15 cellular contexts compared by ENCODE assay signal in the genomic region with DNA sequence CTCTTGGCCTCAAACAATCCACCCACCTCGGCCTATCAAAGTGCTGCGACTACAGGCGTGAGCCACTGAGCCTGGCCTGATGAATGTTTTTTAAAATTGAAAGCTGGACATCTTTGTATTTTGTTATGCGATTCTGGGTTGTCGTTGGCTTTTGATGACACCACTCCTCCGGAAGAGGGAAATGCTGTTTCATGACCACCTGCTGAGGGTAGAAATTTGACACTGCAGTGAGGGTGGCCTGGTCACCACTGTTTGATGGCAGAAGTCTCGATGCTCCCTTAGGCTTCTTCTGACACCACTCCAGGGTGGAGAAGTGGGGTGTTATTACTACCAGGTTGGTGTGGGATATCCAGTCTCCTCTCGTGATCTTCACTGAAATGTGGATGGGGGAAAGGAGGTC.
DNase-seq lines count a peak whose midpoint lies in the region; ATAC-seq, FAIRE-seq and TF ChIP-seq lines count a peak whose summit lies in the region.
"Had no signal": no experiment of that assay in that cellular context is flagged by ENCODE, and none has a peak within 500 bp of the region (broad histone marks: within the 10 kb centered on the region; RNA-seq: fewer than 3 reads in every experiment).

No MANE protein-coding gene starts in this region.

- H3K27ac Mint-ChIP-seq in nephron progenitor cell (peak overlapping the region; percentile 32), CD14-positive monocyte (no peak overlapping the region)
- H3K27ac Mint-ChIP-seq: CD8-positive, alpha-beta memory T cell had no signal

- H3K4me3 Mint-ChIP-seq in nephron progenitor cell = no peak overlapping the region
- H3K4me3 Mint-ChIP-seq in CD14-positive monocyte = no peak overlapping the region
- H3K4me3 Mint-ChIP-seq: CD8-positive, alpha-beta memory T cell had no signal

- H3K36me3 ChIP-seq in H1 (ENCODE audit: control insufficient read depth in 2 of 4, insufficient read depth in 4 of 4, low read length in 3 of 4) = no peaks in the 10 kb centered on the region

- H3K36me3 Mint-ChIP-seq in nephron progenitor cell (ENCODE audit: low read depth) (no peaks in the 10 kb centered on the region), CD14-positive monocyte (no peaks in the 10 kb centered on the region)
- H3K36me3 Mint-ChIP-seq: CD8-positive, alpha-beta memory T cell had no signal

- no peaks in the 10 kb centered on the region for H3K27me3 ChIP-seq in H1 (replicated peaks in 1 of 4; ENCODE audit: control insufficient read depth in 3 of 4, extremely low read depth in 1 of 4, insufficient read depth in 3 of 4, low read length in 3 of 4)

- peaks cover 14% of the 10 kb centered on the region for H3K4me1 Mint-ChIP-seq in nephron progenitor cell
- H3K4me1 Mint-ChIP-seq in CD14-positive monocyte = no peaks in the 10 kb centered on the region
- H3K4me1 Mint-ChIP-seq: CD8-positive, alpha-beta memory T cell had no signal

- H3K4me2 ChIP-seq in H1 (ENCODE audit: insufficient read depth in 1 of 2, low read depth in 2 of 2, low read length in 2 of 2) = no peak overlapping the region

- 0 out of 2 replicates have a peak overlapping the region, but pooled peaks have one; percentile 61 for H2BK20ac ChIP-seq in H1 (ENCODE audit: low read length)

- 85% methylated on average over 7 of the region's 8 CpGs; no CpG with 5 or more reads in 1 of the 2 experiments for WGBS in H1 (ENCODE audit: extremely low coverage in 1 of 2, insufficient coverage in 1 of 2, insufficient read length in 1 of 2, insufficient replicate concordance in 2 of 2, low coverage in 1 of 2, low lambda C conversion rate in 2 of 2, missing lambda C conversion rate in 1 of 2), 2 experiments

- no peak overlapping the region for H2BK5ac ChIP-seq in H1 (ENCODE audit: low read depth, low read length)

- no peaks in the 10 kb centered on the region for H3K79me1 ChIP-seq in H1 (ENCODE audit: low read depth, low read length)

- TF ChIP-seq POLR2A in H1 (IDR thresholded peaks at IDR 0.05; ENCODE audit: control extremely low read depth in 1 of 2, low read depth in 2 of 2, low read length in 2 of 2) = no peak

- no peaks in the 10 kb centered on the region for H3K23me2 ChIP-seq in H1 (ENCODE audit: low read depth, low read length)

- no peaks in the 10 kb centered on the region for H3K27me3 Mint-ChIP-seq in nephron progenitor cell (ENCODE audit: low read depth, poor library complexity)
- peaks cover 0 to 2% (median 0%) of the 10 kb centered on the region in 3 donors for H3K27me3 Mint-ChIP-seq in CD14-positive monocyte (ENCODE audit: low read depth in 3 of 3)
- H3K27me3 Mint-ChIP-seq: CD8-positive, alpha-beta memory T cell had no signal

- CTCF ChIA-PET in H1 (lab: Charles Lee; ENCODE audit: partially characterized antibody) = interaction anchor here (1.0 kb wide), 1 partner anchor 9 kb away, joined by 3 read pairs; no protein-coding TSS in a partner anchor

- peak overlapping the region; percentile 20; the same call in 1 of the 2 replicates for H2AK5ac ChIP-seq in H1 (ENCODE audit: low read depth, low read length)

- H4K20me1 ChIP-seq in H1 (replicated peaks in 1 of 2; ENCODE audit: control insufficient read depth in 1 of 2, insufficient read depth in 2 of 2, low read length in 2 of 2) = no peaks in the 10 kb centered on the region

- no peak overlapping the region for H3K4me3 ChIP-seq in H1 (ENCODE audit: extremely low read depth in 1 of 4, insufficient read depth in 2 of 4, low read depth in 3 of 4, low read length in 4 of 4)
- H3K4me3 ChIP-seq: GM23248 had no signal

- no peak overlapping the region for H4K8ac ChIP-seq in H1 (ENCODE audit: extremely low read depth, insufficient read depth, low read length)

- no peak overlapping the region for H2BK15ac ChIP-seq in H1 (ENCODE audit: low read length)

- no peak overlapping the region for H3K23ac ChIP-seq in H1 (ENCODE audit: insufficient read length)

- DNase-seq in Daoy (ENCODE audit: low read depth) = peak; percentile 28
- peak; percentile 2 for DNase-seq in NCI-H510A (lab: John Stamatoyannopoulos, UW)
- DNase-seq in H1 (ENCODE audit: low read depth in 1 of 2, low spot score in 2 of 2) = no peak
- no peak for DNase-seq in nephron progenitor cell
- DNase-seq in NCI-H226 = no peak
- DNase-seq in CD14-positive monocyte (ENCODE audit: low spot score) = no peak
- DNase-seq: Caco-2; CD8-positive, alpha-beta memory T cell; DND-41; GM23248; HCEC 1CT had no signal

- H2BK12ac ChIP-seq in H1 (ENCODE audit: low read depth, low read length) = peak overlapping the region; percentile 10; the same call in 1 of the 2 replicates

- ATAC-seq in GM21367 (IDR thresholded peaks at IDR 0.05; ENCODE audit: unreplicated experiment) = no peak

- TF ChIP-seq RAD21 in H1 (IDR thresholded peaks at IDR 0.05 in 1 of 2, conservative IDR thresholded peaks at IDR 0.05 in 1 of 2; ENCODE audit: low read depth in 2 of 2, low read length in 2 of 2) = no peak

- H4K91ac ChIP-seq in H1 (replicated peaks; ENCODE audit: insufficient read length, low read length) = no peak overlapping the region

- peaks cover 0 to 3% (median 0%) of the 10 kb centered on the region in 4 experiments; a peak in 1 of 7 replicates for H3K4me1 ChIP-seq in H1 (replicated peaks in 1 of 4; ENCODE audit: control insufficient read depth in 3 of 4, insufficient read depth in 4 of 4, low read length in 3 of 4)
- H3K4me1 ChIP-seq: Caco-2 had no signal

- H3K9me3 Mint-ChIP-seq in nephron progenitor cell = peaks cover 3% of the 10 kb centered on the region
- H3K9me3 Mint-ChIP-seq in CD14-positive monocyte = peaks cover 2 to 20% (median 16%) of the 10 kb centered on the region in 7 donors

- H3K9me3 ChIP-seq in H1 (ENCODE audit: insufficient read depth in 2 of 2, low read depth in 1 of 2, low read length in 1 of 2) = no peaks in the 10 kb centered on the region
- H3K9me3 ChIP-seq: Caco-2 had no signal

- no peak for TF ChIP-seq CTCF in H1 (IDR thresholded peaks at IDR 0.05; ENCODE audit: control extremely low read depth in 1 of 3, insufficient read depth in 1 of 3, low read depth in 1 of 3, low read length in 3 of 3)
- no peak for TF ChIP-seq CTCF in nephron progenitor cell (IDR thresholded peaks at IDR 0.05)
- no peak for TF ChIP-seq CTCF in CD14-positive monocyte (IDR thresholded peaks at IDR 0.05)

- H3K14ac ChIP-seq in H1 (ENCODE audit: insufficient read length) = no peak overlapping the region

- H3K56ac ChIP-seq in H1 (replicated peaks; ENCODE audit: insufficient read length, low read depth, low read length) = no peak overlapping the region

- no peak overlapping the region for H2BK120ac ChIP-seq in H1 (replicated peaks; ENCODE audit: low read depth, low read length)

- no peak overlapping the region for H3K18ac ChIP-seq in H1 (ENCODE audit: extremely low read depth, low read length)

- H3K27ac ChIP-seq in H1 (ENCODE audit: low read depth, low read length) = no peak overlapping the region
- H3K27ac ChIP-seq: 22Rv1, GM23248, HL-60 had no signal

- no peaks in the 10 kb centered on the region for H3K79me2 ChIP-seq in H1 (ENCODE audit: control insufficient read depth in 1 of 2, insufficient read depth in 2 of 2, low read length in 2 of 2)

- FAIRE-seq in H1 (lab: Jason Lieb, UNC) = no peak
- FAIRE-seq: GM18507 had no signal

- H3K4ac ChIP-seq in H1 (replicated peaks; ENCODE audit: insufficient read length, low read depth, low read length) = peak overlapping the region; percentile 12

- H4K5ac ChIP-seq in H1 (ENCODE audit: insufficient read length, low read depth, low read length) = no peak overlapping the region

- TF ChIP-seq EP300 in H1 (IDR thresholded peaks at IDR 0.05; ENCODE audit: borderline replicate concordance in 1 of 2, low read depth in 2 of 2, low read length in 2 of 2) = no peak

- intact Hi-C loops in CD14-positive monocyte (cut with micrococcal nuclease) = no loop called here

- no peak overlapping the region for H3K9ac ChIP-seq in H1 (replicated peaks in 1 of 4; ENCODE audit: extremely low read depth in 1 of 4, low read depth in 3 of 4, low read length in 3 of 4)
- H3K9ac ChIP-seq: GM23248 had no signal

- H2AFZ ChIP-seq in H1 (ENCODE audit: low read length) = no peak overlapping the region
- H2AFZ ChIP-seq: GM23248 had no signal

- POLR2A ChIA-PET in H1 (lab: Charles Lee; ENCODE audit: partially characterized antibody) = no interaction called here

TF ChIP-seq in H1, 55 proteins besides CTCF, POLR2A, EP300 and RAD21:
- TF ChIP-seq GTF2F1 (IDR thresholded peaks at IDR 0.05; ENCODE audit: borderline replicate concordance, low read depth, low read length) = no peak
- TF ChIP-seq, protein P1, sequence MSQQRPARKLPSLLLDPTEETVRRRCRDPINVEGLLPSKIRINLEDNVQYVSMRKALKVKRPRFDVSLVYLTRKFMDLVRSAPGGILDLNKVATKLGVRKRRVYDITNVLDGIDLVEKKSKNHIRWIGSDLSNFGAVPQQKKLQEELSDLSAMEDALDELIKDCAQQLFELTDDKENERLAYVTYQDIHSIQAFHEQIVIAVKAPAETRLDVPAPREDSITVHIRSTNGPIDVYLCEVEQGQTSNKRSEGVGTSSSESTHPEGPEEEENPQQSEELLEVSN (IDR thresholded peaks at IDR 0.05) = peak; percentile 52; the same call in 1 of the 2 replicates

Comparison
In these comparisons a context has a peak if more than half of its experiments do, and no peak if none do; other contexts are left out.
1. DNase-seq: peak in Daoy (single experiment) and NCI-H510A (single experiment); none in H1 (0 of 2), nephron progenitor cell (single experiment), NCI-H226 (single experiment) and CD14-positive monocyte (single experiment).